Comparison of ENCODE assay signal across 8 cellular contexts in genomic region chr12:32603858-32604257, GRCh38.
DNase-seq lines count a peak whose midpoint lies in the region; ATAC-seq and TF ChIP-seq lines count a peak whose summit lies in the region.

No MANE protein-coding gene starts in this region.

- no peaks in the 10 kb centered on the region for H3K79me2 ChIP-seq in H9 (ENCODE audit: insufficient read depth, low read length)

- no peaks in the 10 kb centered on the region for H3K27me3 ChIP-seq in H9 (ENCODE audit: insufficient read depth, low read length)

- no peak overlapping the region for H4K8ac ChIP-seq in H9 (replicated peaks; ENCODE audit: insufficient read length, low read depth, low read length)

- H2BK20ac ChIP-seq in H9 (ENCODE audit: low read depth, low read length, poor library complexity, severe bottlenecking), result no peak overlapping the region

- no peak overlapping the region for H3K18ac ChIP-seq in H9 (ENCODE audit: insufficient read length, low read depth, low read length)

- H3K36me3 Mint-ChIP-seq in progenitor cell of endocrine pancreas (ENCODE audit: insufficient read depth), result peaks cover 26% of the 10 kb centered on the region
- H3K36me3 Mint-ChIP-seq in H9 (ENCODE audit: insufficient read depth in 1 of 3, low read depth in 3 of 3), result peaks cover 10 to 60% (median 29%) of the 10 kb centered on the region in 3 experiments

- no peak overlapping the region for H4K5ac ChIP-seq in H9 (ENCODE audit: insufficient read length, low read depth, low read length)

- H3K4ac ChIP-seq in H9 (ENCODE audit: low read depth, low read length), result no peak overlapping the region

- no peak for TF ChIP-seq CTCF in progenitor cell of endocrine pancreas (IDR thresholded peaks at IDR 0.05; ENCODE audit: unreplicated experiment)
- no peak for TF ChIP-seq CTCF in H9 (conservative IDR thresholded peaks at IDR 0.05)

- no peaks in the 10 kb centered on the region for H3K79me1 ChIP-seq in H9 (ENCODE audit: insufficient read depth, low read depth, low read length, poor library complexity, severe bottlenecking)

- no peak overlapping the region for H3K56ac ChIP-seq in H9 (ENCODE audit: insufficient read length, low read depth, low read length)

- H3K14ac ChIP-seq in H9 (ENCODE audit: insufficient read depth, low read length), result no peak overlapping the region

- H2AFZ ChIP-seq in H9 (ENCODE audit: low read length), result no peak overlapping the region

- ATAC-seq in GM19023 (IDR thresholded peaks at IDR 0.05; ENCODE audit: unreplicated experiment), result peak; percentile 89
- peak; percentile 96 for ATAC-seq in HG02870 (IDR thresholded peaks at IDR 0.05; ENCODE audit: unreplicated experiment)

- no peak overlapping the region for H2BK5ac ChIP-seq in H9 (ENCODE audit: insufficient read length, low read length)

- H2BK120ac ChIP-seq in H9 (ENCODE audit: low read depth, low read length, poor library complexity, severe bottlenecking), result no peak overlapping the region

- no peaks in the 10 kb centered on the region for H3K27me3 Mint-ChIP-seq in progenitor cell of endocrine pancreas
- H3K27me3 Mint-ChIP-seq in H9 (ENCODE audit: low read depth), result no peaks in the 10 kb centered on the region

- no peak overlapping the region for H2BK12ac ChIP-seq in H9 (ENCODE audit: insufficient read length, low read depth, low read length)

- H3T11ph ChIP-seq in H9 (ENCODE audit: low read length), result no peak overlapping the region

- no peaks in the 10 kb centered on the region for H3K23me2 ChIP-seq in H9 (ENCODE audit: insufficient read length, low read depth, low read length, poor library complexity, severe bottlenecking)

- H4K20me1 ChIP-seq in H9 (ENCODE audit: control insufficient read depth, insufficient read depth, insufficient read length), result no peaks in the 10 kb centered on the region

- no peaks in the 10 kb centered on the region; the same call in 1 of the 2 replicates for H3K4me1 ChIP-seq in H9 (ENCODE audit: insufficient read depth, low read length)

- H3K4me1 Mint-ChIP-seq in progenitor cell of endocrine pancreas (ENCODE audit: low read depth) (peaks cover 24% of the 10 kb centered on the region), H9 (peaks cover 12 to 13% of the 10 kb centered on the region in 2 experiments)

- DNase-seq in activated CD4-positive, alpha-beta T cell treated with anti-CD3 and anti-CD28 coated beads, Interleukin-2, amount 50 U/mL, for 48 hours, result peak; percentile 14 to 34
- DNase-seq in progenitor cell of endocrine pancreas (ENCODE audit: low spot score, unreplicated experiment) (no peak), SW480 (ENCODE audit: low spot score) (no peak), NCI-H146 (lab: John Stamatoyannopoulos, UW) (no peak), NCI-H2196 treated with DMSO at 0.1 percent for 48 hours (lab: John Stamatoyannopoulos, UW; ENCODE audit: unreplicated experiment) (no peak), H9 (no peak)

- H3K4me3 Mint-ChIP-seq in progenitor cell of endocrine pancreas (ENCODE audit: low read depth), result no peak overlapping the region
- no peak overlapping the region; a peak in 1 of 5 replicates for H3K4me3 Mint-ChIP-seq in H9

- no peak overlapping the region for H3K9ac ChIP-seq in H9 (ENCODE audit: extremely low read depth, insufficient read length, low read length)

- H2AK5ac ChIP-seq in H9 (ENCODE audit: insufficient read length, low read length), result no peak overlapping the region

- H3K27ac Mint-ChIP-seq in progenitor cell of endocrine pancreas (peak overlapping the region; percentile 92), H9 (peak overlapping the region in 1 of 3 experiments; percentile 21; a peak in 2 of 7 replicates)

- no peak overlapping the region for H3K23ac ChIP-seq in H9 (ENCODE audit: insufficient read length, low read depth, low read length)

- H3K9me3 ChIP-seq in H9 (ENCODE audit: control insufficient read depth, low read depth, low read length), result no peaks in the 10 kb centered on the region

- WGBS in H9 (ENCODE audit: extremely low coverage, insufficient read length, low lambda C conversion rate), result no CpG with 5 or more reads among the region's 2 CpGs

- H3K4me2 ChIP-seq in H9 (ENCODE audit: insufficient read depth, insufficient read length, low read length), result no peak overlapping the region

- no peaks in the 10 kb centered on the region for H3K9me3 Mint-ChIP-seq in progenitor cell of endocrine pancreas (ENCODE audit: low read depth)
- no peaks in the 10 kb centered on the region for H3K9me3 Mint-ChIP-seq in H9

- H2BK15ac ChIP-seq in H9 (ENCODE audit: low read depth, low read length), result no peak overlapping the region

- no peak overlapping the region for H4K91ac ChIP-seq in H9 (ENCODE audit: insufficient read length, low read depth, low read length)

- H3K27ac ChIP-seq in H9 (ENCODE audit: insufficient read length, low read depth, low read length), result no peak overlapping the region

Comparison
In these comparisons a context has a peak if more than half of its experiments do, and no peak if none do; other contexts are left out.
1. DNase-seq: peak in activated CD4-positive, alpha-beta T cell treated with anti-CD3 and anti-CD28 coated beads, Interleukin-2, amount 50 U/mL, for 48 hours (2 of 2); none in progenitor cell of endocrine pancreas (single experiment), SW480 (single experiment), NCI-H146 (single experiment), NCI-H2196 treated with DMSO at 0.1 percent for 48 hours (single experiment) and H9 (single experiment).